Comparison of ENCODE assay signal across 25 cellular contexts in the genomic region with DNA sequence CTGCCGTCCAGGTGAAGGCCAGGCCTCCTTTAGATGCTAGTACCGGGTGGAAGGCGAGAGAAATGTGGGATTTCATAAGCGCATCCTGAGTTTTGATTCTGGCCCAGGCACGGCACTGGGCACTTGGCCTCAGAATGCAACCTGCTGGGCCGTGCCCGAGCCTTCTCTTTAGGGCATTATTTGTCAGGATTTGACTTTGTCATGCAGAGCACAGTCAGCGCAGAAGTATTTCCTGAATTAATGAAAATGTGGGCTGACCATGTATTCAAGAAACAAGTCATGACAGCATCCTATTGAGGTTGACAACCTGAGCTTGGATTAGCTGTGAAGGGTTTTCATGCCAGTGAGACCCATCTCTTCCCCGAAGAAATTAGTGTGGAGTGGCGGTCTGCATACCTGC. TPM values are rescaled to one million over a fixed set of nuclear protein-coding genes. Genes with fewer than 3 reads are reported as not detected.
A peak's percentile ranks its signal among the peaks of the same experiment; 100 is the strongest.
DNase-seq lines count a peak whose midpoint lies in the region; ATAC-seq and TF ChIP-seq lines count a peak whose summit lies in the region.
"Had no signal": no experiment of that assay in that cellular context is flagged by ENCODE, and none has a peak within 500 bp of the region (broad histone marks: within the 10 kb centered on the region; RNA-seq: fewer than 3 reads in every experiment).

No MANE protein-coding gene starts in this region.

- DNase-seq in M059J (ENCODE audit: low read depth) (peak; percentile 52), astrocyte of the hippocampus (ENCODE audit: low read depth, low spot score) (peak; percentile 68), foreskin keratinocyte (peak; percentile 85 to 92), type B pancreatic cell (ENCODE audit: extremely low spot score, unreplicated experiment) (no peak), NCI-H1436 (lab: John Stamatoyannopoulos, UW) (no peak), NCI-H446 treated with DMSO at 0.1 percent for 48 hours (lab: John Stamatoyannopoulos, UW) (no peak)
- DNase-seq: activated CD4-positive, CD25-positive, alpha-beta regulatory T cell treated with anti-CD3 and anti-CD28 coated beads, Interleukin-2, amount 50 U/mL, for 72 hours; activated naive CD4-positive, alpha-beta T cell; activated T-cell treated with anti-CD3 and anti-CD28 coated beads, Interleukin-2, amount 50 U/mL, for 24 hours; CD8-positive, alpha-beta T cell; DMS153; GOT3; kidney glomerular epithelial cell; naive B cell; ovary; right cardiac atrium; stimulated activated CD4-positive, alpha-beta T cell treated with anti-CD3 and anti-CD28 coated beads, Interleukin-12 subunit alpha, Interleukin-12 subunit beta, amount 100 ng/mL, for 4 hours; stimulated activated CD4-positive, alpha-beta T cell treated with anti-CD3 and anti-CD28 coated beads, Interleukin-4, amount 100 ng/mL, for 4 hours; stimulated activated naive CD8-positive, alpha-beta T cell treated with anti-CD3 and anti-CD28 coated beads, Interleukin-15, Interleukin-2, amounts not matched to agents 100 U/mL and 50 U/mL, for 24 hours; thyroid gland had no signal

- no peaks in the 10 kb centered on the region for H3K27me3 ChIP-seq in foreskin keratinocyte
- H3K27me3 ChIP-seq: esophagus muscularis mucosa, gastroesophageal sphincter, ovary, thyroid gland had no signal

- peak; percentile 76 for ATAC-seq in foreskin keratinocyte
- no peak for ATAC-seq in GM18498 (IDR thresholded peaks at IDR 0.05; ENCODE audit: unreplicated experiment)
- ATAC-seq: CD8-positive, alpha-beta T cell; gastroesophageal sphincter; stimulated activated naive CD8-positive, alpha-beta T cell treated with anti-CD3 and anti-CD28 coated beads, Interleukin-15, Interleukin-2, amounts not matched to agents 100 U/mL and 50 U/mL, for 24 hours had no signal

- H3K27ac ChIP-seq in foreskin keratinocyte: no peak overlapping the region
- H3K27ac ChIP-seq: esophagus muscularis mucosa, gastroesophageal sphincter, HL-60, ovary, thyroid gland had no signal

- H3K4me1 Mint-ChIP-seq in type B pancreatic cell (ENCODE audit: unreplicated experiment): peaks cover 12% of the 10 kb centered on the region
- H3K4me1 Mint-ChIP-seq: central memory CD8-positive, alpha-beta T cell; naive B cell had no signal

- no peak for TF ChIP-seq CTCF in foreskin keratinocyte (conservative IDR thresholded peaks at IDR 0.05)
- TF ChIP-seq CTCF in type B pancreatic cell (conservative IDR thresholded peaks at IDR 0.05): no peak

- no peak overlapping the region for H3K4me3 Mint-ChIP-seq in type B pancreatic cell
- H3K4me3 Mint-ChIP-seq: activated T-cell treated with anti-CD3 and anti-CD28 coated beads, Interleukin-2, amount 50 U/mL, for 24 hours; CD8-positive, alpha-beta T cell; central memory CD8-positive, alpha-beta T cell had no signal

- peaks cover 7% of the 10 kb centered on the region for H3K4me1 ChIP-seq in foreskin keratinocyte
- H3K4me1 ChIP-seq: thyroid gland had no signal

- no peaks in the 10 kb centered on the region for H3K27me3 Mint-ChIP-seq in type B pancreatic cell
- H3K27me3 Mint-ChIP-seq: activated T-cell treated with anti-CD3 and anti-CD28 coated beads, Interleukin-2, amount 50 U/mL, for 24 hours; central memory CD8-positive, alpha-beta T cell; naive B cell had no signal

- no peaks in the 10 kb centered on the region for H3K9me3 Mint-ChIP-seq in type B pancreatic cell
- H3K9me3 Mint-ChIP-seq: activated T-cell treated with anti-CD3 and anti-CD28 coated beads, Interleukin-2, amount 50 U/mL, for 24 hours; CD8-positive, alpha-beta T cell; central memory CD8-positive, alpha-beta T cell; naive B cell had no signal

- peaks cover 6% of the 10 kb centered on the region for H3K36me3 Mint-ChIP-seq in type B pancreatic cell
- H3K36me3 Mint-ChIP-seq: naive B cell had no signal

- peak overlapping the region; percentile 48 for H3K27ac Mint-ChIP-seq in type B pancreatic cell
- H3K27ac Mint-ChIP-seq: activated T-cell treated with anti-CD3 and anti-CD28 coated beads, Interleukin-2, amount 50 U/mL, for 24 hours; CD8-positive, alpha-beta T cell; naive B cell had no signal

RNA-seq across cellular contexts. Expression of gene RCC1L, which starts 34.4 kb away (rescaled TPM):
- 37.5 and 69.1 TPM in 2 replicates for total RNA-seq in M059J (2014; rRNA removed; shearing (Covaris generic))
- total RNA-seq in foreskin keratinocyte (32.4 and 34.1 TPM in 2 replicates), type B pancreatic cell (ENCODE audit: low replicate concordance) (40.4 and 48.7 TPM in 2 replicates)
- polyA plus RNA-seq in foreskin keratinocyte: 32.7 and 32.9 TPM in 2 replicates

RNA-seq across cellular contexts. Expression of gene GTF2IRD2B, which starts 53.2 kb away (rescaled TPM):
- total RNA-seq in M059J (2014; rRNA removed; shearing (Covaris generic)): 27.0 and 29.2 TPM in 2 replicates
- 6.7 and 8.0 TPM in 2 replicates for total RNA-seq in foreskin keratinocyte
- 9.9 and 10.7 TPM in 2 replicates for polyA plus RNA-seq in foreskin keratinocyte
- total RNA-seq in type B pancreatic cell (ENCODE audit: low replicate concordance): 43.3 and 45.9 TPM in 2 replicates

Comparison
In these comparisons a context has a peak if more than half of its experiments do, and no peak if none do; other contexts are left out.
1. DNase-seq: peak in M059J (single experiment), astrocyte of the hippocampus (single experiment) and foreskin keratinocyte (2 of 2); none in type B pancreatic cell (single experiment), NCI-H1436 (single experiment) and NCI-H446 treated with DMSO at 0.1 percent for 48 hours (single experiment).